1 cellular context compared by ENCODE assay signal in genomic region chr3:195162033-195162669, GRCh38.
A peak's percentile ranks its signal among the peaks of the same experiment; 100 is the strongest.
TF ChIP-seq lines count a peak whose summit lies in the region.

No MANE protein-coding gene starts in this region.

TF ChIP-seq in HepG2, 621 proteins besides CTCF, POLR2A, EP300 and RAD21 (continued from another document):
- no peak for TF ChIP-seq E2F5 (CRISPR knock-in tag; conservative IDR thresholded peaks at IDR 0.05)
- peak; percentile 73; the same call in 1 of the 2 replicates for TF ChIP-seq ZNF362 (CRISPR knock-in tag; IDR thresholded peaks at IDR 0.05; ENCODE audit: borderline replicate concordance)
- TF ChIP-seq TAF1 (CRISPR knock-in tag; IDR thresholded peaks at IDR 0.05) = peak; percentile 56; the same call in 1 of the 2 replicates
- peak; percentile 85 for TF ChIP-seq POGZ (CRISPR knock-in tag; IDR thresholded peaks at IDR 0.05)
- peak; percentile 59 to 72; a peak in 2 of 4 replicates for TF ChIP-seq HMGXB4 (CRISPR knock-in tag; IDR thresholded peaks at IDR 0.05; ENCODE audit: borderline replicate concordance in 1 of 2, low read depth in 1 of 2)
- TF ChIP-seq REXO4 (CRISPR knock-in tag; IDR thresholded peaks at IDR 0.05; ENCODE audit: borderline replicate concordance) = no peak
- peak; percentile 51; the same call in 1 of the 2 replicates for TF ChIP-seq ZNF550 (CRISPR knock-in tag; IDR thresholded peaks at IDR 0.05; ENCODE audit: borderline replicate concordance)
- TF ChIP-seq MAZ (IDR thresholded peaks at IDR 0.05; ENCODE audit: borderline replicate concordance, low read depth, low read length) = no peak
- 0 out of 2 replicates have a peak, but pooled peaks have one; percentile 32 for TF ChIP-seq MAZ (CRISPR knock-in tag; IDR thresholded peaks at IDR 0.05; ENCODE audit: low read depth)
- no peak for TF ChIP-seq HDAC6 (IDR thresholded peaks at IDR 0.05; ENCODE audit: low read depth, low read length)
- TF ChIP-seq MAFK (conservative IDR thresholded peaks at IDR 0.05 in 1 of 2, IDR thresholded peaks at IDR 0.05 in 1 of 2; ENCODE audit: low read length in 2 of 2) = no peak
- TF ChIP-seq ZNF17 (CRISPR knock-in tag; IDR thresholded peaks at IDR 0.05) = no peak
- peak; percentile 88 for TF ChIP-seq FOXA3 (CRISPR knock-in tag; IDR thresholded peaks at IDR 0.05)
- TF ChIP-seq ZNF629 (CRISPR knock-in tag; conservative IDR thresholded peaks at IDR 0.05) = peak; percentile 0; the same call in 1 of the 2 replicates
- TF ChIP-seq STAG1 (CRISPR knock-in tag; IDR thresholded peaks at IDR 0.05) = peak; percentile 40
- TF ChIP-seq PITX1 (CRISPR knock-in tag; IDR thresholded peaks at IDR 0.05) = peak; percentile 94
- TF ChIP-seq SPEN (CRISPR knock-in tag; IDR thresholded peaks at IDR 0.05; ENCODE audit: low read depth) = peak; percentile 84
